Comparison of ENCODE assay signal across 8 cellular contexts in the genomic region with DNA sequence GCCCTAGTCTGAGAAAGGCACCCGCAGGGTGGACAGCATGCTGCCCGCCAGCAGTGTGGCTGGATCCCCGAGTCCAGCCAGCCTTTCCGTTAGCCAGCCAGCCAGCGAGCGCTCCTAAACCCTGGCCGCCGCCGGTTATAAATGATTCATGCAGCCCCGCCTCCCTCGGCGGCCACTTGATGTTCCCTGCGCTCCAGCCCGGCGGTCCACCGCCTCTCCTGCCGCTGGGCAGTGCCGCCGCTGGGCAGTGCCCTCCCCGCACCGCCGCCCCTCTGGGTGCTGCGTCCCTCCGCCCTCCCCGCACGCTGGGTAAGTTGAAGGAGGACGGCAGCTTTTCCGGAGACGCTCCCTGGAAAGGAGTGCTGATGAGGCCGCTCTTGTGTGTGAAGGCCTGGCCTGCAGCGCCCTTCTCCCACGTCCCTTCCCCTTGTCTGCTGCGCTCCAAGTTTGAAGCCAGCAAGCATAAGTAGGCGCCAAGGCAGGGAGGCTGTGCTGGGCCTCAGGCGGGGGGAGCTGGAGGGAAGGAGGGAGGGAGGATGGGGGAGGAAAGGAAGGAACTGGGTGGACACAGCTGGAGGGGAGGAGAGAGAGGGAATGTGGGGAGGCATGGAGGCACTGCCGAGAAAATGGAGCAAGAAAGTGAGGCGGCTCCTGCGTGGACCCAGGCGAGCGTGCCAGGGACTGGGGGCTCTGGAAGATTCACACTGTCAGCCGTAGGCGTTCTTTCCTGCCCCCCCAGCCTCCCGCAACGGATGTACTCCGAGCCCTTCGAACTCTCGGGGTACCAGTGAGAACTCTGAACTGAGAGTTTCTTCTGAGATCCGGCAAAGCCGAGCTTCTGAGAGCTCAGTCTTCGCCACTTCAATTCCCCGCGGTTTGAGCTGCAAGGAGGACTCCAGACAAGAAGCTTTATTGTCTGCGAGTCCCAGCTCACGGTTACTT.
DNase-seq lines count a peak whose midpoint lies in the region; ATAC-seq and TF ChIP-seq lines count a peak whose summit lies in the region.

No MANE protein-coding gene starts in this region.

- no peaks in the 10 kb centered on the region for H4K20me1 ChIP-seq in fibroblast of lung (ENCODE audit: control insufficient read depth, extremely low read depth, insufficient read depth, low read length)

- H3K79me2 ChIP-seq in fibroblast of lung (ENCODE audit: control insufficient read depth, insufficient read depth, low read length): peaks cover 18% of the 10 kb centered on the region

- H3K9ac ChIP-seq in fibroblast of lung (ENCODE audit: insufficient read depth, low read length): peak overlapping the region; percentile 58

- H3K4me3 ChIP-seq in AG04450 (ENCODE audit: low read depth, low read length) (peak overlapping the region; percentile 57), fibroblast of lung (replicated peaks in 1 of 4; ENCODE audit: control extremely low read depth in 1 of 4, insufficient read depth in 1 of 4, low read depth in 3 of 4, low read length in 4 of 4) (peak overlapping the region; percentile 20 to 57 (median 44))

- POLR2A ChIA-PET in AG04450 (lab: Yijun Ruan, JAX): interaction anchor here (0.6 to 1.8 kb wide), 6 partner anchors 23 to 171 kb away, joined by 3 to 5 read pairs (median 4); no protein-coding TSS in a partner anchor

- H3K27ac ChIP-seq in AG04450 (ENCODE audit: low read depth, low read length) (peak overlapping the region; percentile 83), fibroblast of lung (ENCODE audit: insufficient read depth, low read length) (peak overlapping the region; percentile 74)

- peak overlapping the region; percentile 92 for H3K4me2 ChIP-seq in fibroblast of lung (ENCODE audit: extremely low read depth, insufficient read depth, low read length)

- H3K27me3 ChIP-seq in AG04450 (ENCODE audit: control insufficient read depth, insufficient read depth, low read length) (no peaks in the 10 kb centered on the region), fibroblast of lung (ENCODE audit: control insufficient read depth, insufficient read depth, low read length) (no peaks in the 10 kb centered on the region)

- DNase-seq in AG04450 (ENCODE audit: low read depth, low spot score): no peak
- DNase-seq in fibroblast of lung (ENCODE audit: low read depth in 2 of 2): peak; percentile 88 to 90
- DNase-seq in myocyte (ENCODE audit: low read depth): peak; percentile 72
- no peak for DNase-seq in cerebellar cortex (ENCODE audit: low spot score)
- DNase-seq in DMS153 (lab: John Stamatoyannopoulos, UW): no peak

- peak overlapping the region; percentile 40 for H2AFZ ChIP-seq in fibroblast of lung (ENCODE audit: low read length)

- no peak for ATAC-seq in HG03097 (IDR thresholded peaks at IDR 0.05; ENCODE audit: low FRiP score, unreplicated experiment)
- no peak for ATAC-seq in HG02588 (IDR thresholded peaks at IDR 0.05; ENCODE audit: unreplicated experiment)

- TF ChIP-seq CTCF in AG04450 (IDR thresholded peaks at IDR 0.05; ENCODE audit: low read depth, low read length) (no peak), fibroblast of lung (conservative IDR thresholded peaks at IDR 0.05 in 1 of 2, IDR thresholded peaks at IDR 0.05 in 1 of 2; ENCODE audit: low read depth in 1 of 2, low read length in 2 of 2) (no peak)

- no peaks in the 10 kb centered on the region for H3K36me3 ChIP-seq in fibroblast of lung (ENCODE audit: control insufficient read depth, insufficient read depth, low read length)

- CTCF ChIA-PET in AG04450 (lab: Charles Lee): interaction anchor here (0.6 to 2.8 kb wide), 5 partner anchors 11 to 171 kb away, joined by 3 to 10 read pairs (median 3); no protein-coding TSS in a partner anchor

- H3K4me1 ChIP-seq in fibroblast of lung (ENCODE audit: control insufficient read depth, extremely low read depth, insufficient read depth, low read length): peaks cover 15% of the 10 kb centered on the region

- H3K9me3 ChIP-seq in AG04450 (ENCODE audit: control insufficient read depth, insufficient read depth, low read length) (no peaks in the 10 kb centered on the region; the same call in 1 of the 2 replicates), fibroblast of lung (ENCODE audit: control insufficient read depth, insufficient read depth, low read depth, low read length) (no peaks in the 10 kb centered on the region)

TF ChIP-seq in PFSK-1, 5 proteins besides CTCF, POLR2A, EP300 and RAD21:
- TF ChIP-seq POLR2AphosphoS5 (IDR thresholded peaks at IDR 0.05; ENCODE audit: low read depth, low read length) (no peak), TAF1 (IDR thresholded peaks at IDR 0.05; ENCODE audit: borderline replicate concordance, insufficient read depth, low read length) (no peak), SIN3A (IDR thresholded peaks at IDR 0.05; ENCODE audit: borderline replicate concordance, insufficient read depth, low read length) (no peak), FOXP2 (optimal IDR thresholded peaks at IDR 0.05; ENCODE audit: borderline replicate concordance, extremely low read depth, extremely low read length, insufficient read depth) (peak; percentile 8), REST (IDR thresholded peaks at IDR 0.05; ENCODE audit: insufficient read depth in 1 of 2, low read depth in 2 of 2, low read length in 2 of 2) (peak in 1 of 2 experiments; percentile 30; a peak in 1 of 4 replicates)

Comparison
In these comparisons a context has a peak if more than half of its experiments do, and no peak if none do; other contexts are left out.
1. DNase-seq: peak in fibroblast of lung (2 of 2) and myocyte (single experiment); none in AG04450 (single experiment), cerebellar cortex (single experiment) and DMS153 (single experiment).